10 cellular contexts compared by ENCODE assay signal in the genomic region with DNA sequence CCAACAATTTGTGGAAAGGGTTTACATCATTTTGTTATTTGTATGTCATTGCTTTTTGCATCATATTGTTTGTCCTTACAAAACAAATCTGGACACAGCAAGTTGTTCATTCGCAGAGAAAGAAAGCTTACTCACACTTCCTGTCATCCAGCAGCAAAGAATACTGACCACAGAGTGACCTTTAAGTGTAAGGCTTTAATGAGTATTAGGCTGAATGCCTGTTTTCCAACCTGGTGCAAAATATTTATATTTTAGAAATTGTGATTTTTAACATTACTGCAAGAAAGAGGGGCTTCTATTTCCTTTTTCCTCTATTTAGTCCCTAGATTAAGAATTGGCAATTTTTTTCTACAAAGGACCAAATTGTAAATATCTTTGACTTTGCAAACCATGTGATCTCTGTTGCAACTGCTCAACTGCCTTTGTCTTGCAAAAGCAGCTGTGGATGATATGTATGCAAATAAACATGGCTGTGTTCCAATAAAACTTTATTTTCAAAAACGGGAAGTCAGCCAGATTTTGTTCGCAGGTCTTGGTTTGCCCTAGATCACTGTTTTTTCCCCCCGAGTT. TPM values are rescaled to one million over a fixed set of nuclear protein-coding genes. Genes with fewer than 3 reads are reported as not detected.
DNase-seq lines count a peak whose midpoint lies in the region; ATAC-seq and TF ChIP-seq lines count a peak whose summit lies in the region.
"Had no signal": no experiment of that assay in that cellular context is flagged by ENCODE, and none has a peak within 500 bp of the region (broad histone marks: within the 10 kb centered on the region; RNA-seq: fewer than 3 reads in every experiment).

No MANE protein-coding gene starts in this region.

- H3K27me3 ChIP-seq in HL-60 (ENCODE audit: insufficient read depth, poor library complexity, severe bottlenecking) (no peaks in the 10 kb centered on the region), spleen (replicated peaks in 1 of 7) (no peaks in the 10 kb centered on the region), prostate gland (replicated peaks; ENCODE audit: insufficient read depth) (no peaks in the 10 kb centered on the region)

- H3K27ac ChIP-seq in HL-60 (replicated peaks) (no peak overlapping the region), spleen (peak overlapping the region in 7 of 8 donors; percentile 10 to 75 (median 49)), prostate gland (no peak overlapping the region)

- ATAC-seq in HG02571 (IDR thresholded peaks at IDR 0.05; ENCODE audit: unreplicated experiment) (no peak), HG02763 (IDR thresholded peaks at IDR 0.05; ENCODE audit: unreplicated experiment) (no peak)

- no peak for TF ChIP-seq CTCF in HL-60 (IDR thresholded peaks at IDR 0.05; ENCODE audit: insufficient read depth, low read length)
- no peak for TF ChIP-seq CTCF in fibroblast of the aortic adventitia (IDR thresholded peaks at IDR 0.05; ENCODE audit: insufficient read depth, low read length)
- TF ChIP-seq CTCF in spleen (IDR thresholded peaks at IDR 0.05 in 8 of 11, conservative IDR thresholded peaks at IDR 0.05 in 3 of 11), result no peak
- no peak for TF ChIP-seq CTCF in prostate gland (IDR thresholded peaks at IDR 0.05)

- H3K4me1 ChIP-seq in spleen, result peaks cover 18 to 44% (median 35%) of the 10 kb centered on the region in 6 donors
- H3K4me1 ChIP-seq in prostate gland (replicated peaks), result no peaks in the 10 kb centered on the region

- H3K36me3 ChIP-seq in spleen, result no peaks in the 10 kb centered on the region
- H3K36me3 ChIP-seq in prostate gland, result no peaks in the 10 kb centered on the region

- H3K4me3 ChIP-seq in HL-60 (replicated peaks; ENCODE audit: insufficient read depth, low read length) (no peak overlapping the region), fibroblast of the aortic adventitia (ENCODE audit: low read depth, low read length) (no peak overlapping the region), spleen (no peak overlapping the region), prostate gland (no peak overlapping the region)

- intact Hi-C loops in spleen (cut with DNase I; ENCODE audit: low total_unique reads) (no loop called here), prostate gland (cut with DNase I) (no loop called here)

- peak; percentile 24 to 71 for DNase-seq in HL-60 (ENCODE audit: low read depth in 1 of 2, low spot score in 1 of 2)
- peak; percentile 44 for DNase-seq in RPMI8226
- peak; percentile 87 for DNase-seq in fibroblast of the aortic adventitia (ENCODE audit: low read depth)
- DNase-seq in spleen, result no peak
- no peak for DNase-seq in prostate gland (ENCODE audit: low spot score)
- DNase-seq: activated CD4-positive, CD25-positive, alpha-beta regulatory T cell treated with anti-CD3 and anti-CD28 coated beads, Interleukin-2, amount 50 U/mL, for 72 hours; activated naive CD8-positive, alpha-beta T cell treated with anti-CD3 and anti-CD28 coated beads, Interleukin-2, amount 10 ng/mL, durations not matched to agents 7 days and 5 days; NCI-H524 had no signal

- H3K9me3 ChIP-seq in spleen, result peaks cover 0 to 3% (median 0%) of the 10 kb centered on the region in 8 donors
- H3K9me3 ChIP-seq in prostate gland, result no peaks in the 10 kb centered on the region

- WGBS in spleen, 5 donors, result 40 to 59% (median 42%) methylated on average over 4 of the region's 4 CpGs
- WGBS in prostate gland, result 52% methylated on average over 4 of the region's 4 CpGs

- TF ChIP-seq POLR2A in spleen (IDR thresholded peaks at IDR 0.05) (no peak), prostate gland (IDR thresholded peaks at IDR 0.05) (no peak)

RNA-seq across cellular contexts. Expression of gene ITGB1, which starts 27.8 kb away (rescaled TPM):
- total RNA-seq in fibroblast of the aortic adventitia (ENCODE audit: low replicate concordance) (2,201 and 3,050 TPM in 2 replicates), spleen (100 to 1,000 TPM; 242 to 555 (median 365) TPM), prostate gland (100 to 1,000 TPM; 246 to 293 TPM)
- polyA plus RNA-seq in spleen, result 10 to 100 TPM; 31.5 to 65.3 (median 54.3) TPM

Comparison
In these comparisons a context has a peak if more than half of its experiments do, and no peak if none do; other contexts are left out.
1. DNase-seq: peak in HL-60 (2 of 2), RPMI8226 (single experiment) and fibroblast of the aortic adventitia (single experiment); none in spleen (single experiment) and prostate gland (single experiment).
2. H3K27ac ChIP-seq: peak in spleen (7 of 8); none in HL-60 (single experiment) and prostate gland (0 of 2).